12 cellular contexts compared by ENCODE assay signal in the genomic region with DNA sequence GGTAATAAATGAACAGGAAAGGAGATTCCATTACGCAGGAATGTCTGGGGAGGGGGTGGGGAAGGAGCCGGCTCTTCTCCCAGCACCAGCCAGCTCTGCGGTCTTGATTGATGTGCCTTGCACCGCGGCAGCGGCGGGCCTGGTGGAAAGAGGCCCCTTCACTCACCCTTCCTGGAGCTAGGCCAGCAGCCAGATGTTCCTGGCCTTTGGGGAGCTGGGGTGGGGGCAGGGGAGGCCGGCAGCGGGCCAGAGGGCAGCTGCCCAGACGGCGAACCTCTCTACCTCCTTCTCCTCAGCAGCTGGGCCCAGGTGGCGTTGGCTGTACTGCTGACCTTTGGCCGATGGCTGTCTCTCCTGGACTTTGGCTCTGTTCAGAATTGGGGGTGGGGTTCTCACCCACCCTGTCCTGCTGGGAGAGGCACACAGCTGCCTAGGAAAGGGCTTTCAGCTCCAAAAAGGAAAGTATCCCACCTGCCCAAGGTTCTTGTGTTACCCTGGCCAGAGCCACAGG. TPM values are rescaled to one million over a fixed set of nuclear protein-coding genes. Genes with fewer than 3 reads are reported as not detected.
DNase-seq lines count a peak whose midpoint lies in the region; ATAC-seq and TF ChIP-seq lines count a peak whose summit lies in the region.
"Had no signal": no experiment of that assay in that cellular context is flagged by ENCODE, and none has a peak within 500 bp of the region (broad histone marks: within the 10 kb centered on the region; RNA-seq: fewer than 3 reads in every experiment).

No MANE protein-coding gene starts in this region.

- CTCF ChIA-PET in Caco-2 (lab: Charles Lee) (interaction anchor here (0.9 to 1.5 kb wide), 6 partner anchors 20 to 132 kb away, joined by 3 to 15 read pairs (median 4); partner anchors contain the start of gene RPS14), SK-N-SH (lab: Yijun Ruan, JAX) (interaction anchor here (1.3 to 2.2 kb wide), 7 partner anchors 8 to 73 kb away, joined by 3 to 11 read pairs (median 4); no protein-coding TSS in a partner anchor)

- H4K8ac ChIP-seq in neuronal stem cell (ENCODE audit: low read depth, low read length), result no peak overlapping the region

- peak; percentile 46; the same call in 1 of the 2 replicates for TF ChIP-seq RAD21 in SK-N-SH (IDR thresholded peaks at IDR 0.05; ENCODE audit: low read length)

- peak overlapping the region; percentile 31 for H3K18ac ChIP-seq in neuronal stem cell (ENCODE audit: low read length)

- H3K4me2 ChIP-seq in SK-N-SH (peak overlapping the region; percentile 22), neuronal stem cell (ENCODE audit: insufficient read depth, low read length, poor library complexity, severe bottlenecking) (no peak overlapping the region)

- H2AFZ ChIP-seq in SK-N-SH (ENCODE audit: low read depth) (no peak overlapping the region), neuronal stem cell (ENCODE audit: low read length) (peak overlapping the region; percentile 87)

- WGBS in SK-N-SH (ENCODE audit: low lambda C conversion rate), result 14% methylated on average over 10 of the region's 13 CpGs
- 18 to 40% (median 24%) methylated on average over 7 to 13 of the region's 13 CpGs for WGBS in heart left ventricle, 4 donors
- no CpG with 5 or more reads among the region's 13 CpGs for WGBS in neuronal stem cell (ENCODE audit: extremely low coverage in 2 of 2, insufficient read length in 2 of 2, insufficient replicate concordance in 1 of 2), 2 donors

- H3K27me3 ChIP-seq in Caco-2 (replicated peaks; ENCODE audit: control insufficient read depth, insufficient read depth, low read length), result no peaks in the 10 kb centered on the region
- H3K27me3 ChIP-seq in SK-N-SH (ENCODE audit: insufficient read depth), result no peaks in the 10 kb centered on the region
- no peaks in the 10 kb centered on the region for H3K27me3 ChIP-seq in heart left ventricle
- peaks cover 0 to 13% (median 0%) of the 10 kb centered on the region in 3 experiments for H3K27me3 ChIP-seq in neuronal stem cell (ENCODE audit: control insufficient read depth in 3 of 3, insufficient read depth in 3 of 3, low read depth in 1 of 3, low read length in 3 of 3)
- H3K27me3 ChIP-seq: esophagus squamous epithelium had no signal

- H3K9ac ChIP-seq in SK-N-SH (no peak overlapping the region), neuronal stem cell (ENCODE audit: low read depth, low read length, poor library complexity) (no peak overlapping the region)

- H3K27ac ChIP-seq in SK-N-SH (ENCODE audit: low read depth in 2 of 2, low read length in 1 of 2) (peak overlapping the region in 1 of 2 experiments; percentile 93; a peak in 2 of 4 replicates), heart left ventricle (no peak overlapping the region), neuronal stem cell (replicated peaks; ENCODE audit: low read length) (no peak overlapping the region)
- H3K27ac ChIP-seq: esophagus squamous epithelium had no signal

- POLR2A ChIA-PET in Caco-2 (lab: Charles Lee) (interaction anchor here (0.5 to 1.3 kb wide), 2 partner anchors 132 to 1102 kb away, joined by 3 to 4 read pairs; no protein-coding TSS in a partner anchor), SK-N-SH (lab: Yijun Ruan, JAX) (interaction anchor here (1.2 to 1.8 kb wide), 3 partner anchors 8 to 19 kb away, joined by 4 to 11 read pairs (median 5); no protein-coding TSS in a partner anchor)

- intact Hi-C loops in Caco-2 (cut with micrococcal nuclease; ENCODE audit: unreplicated experiment) (loop anchor here (1.0 to 2.0 kb wide), 6 partner anchors 13 to 74 kb away; no protein-coding TSS in a partner anchor), heart left ventricle (cut with DNase I) (no loop called here)

- peak overlapping the region; percentile 91 for H3K27ac Mint-ChIP-seq in Caco-2 (ENCODE audit: unreplicated experiment)
- H3K27ac Mint-ChIP-seq: B cell had no signal

- H3K9me2 ChIP-seq in SK-N-SH, result no peaks in the 10 kb centered on the region

- no peak overlapping the region for H2BK5ac ChIP-seq in neuronal stem cell (ENCODE audit: low read length)

- H3K36me3 ChIP-seq in Caco-2 (ENCODE audit: control insufficient read depth, insufficient read depth, low read length) (no peaks in the 10 kb centered on the region), SK-N-SH (replicated peaks in 1 of 2; ENCODE audit: control insufficient read depth in 1 of 2, insufficient read depth in 2 of 2, low read length in 1 of 2) (no peaks in the 10 kb centered on the region), heart left ventricle (no peaks in the 10 kb centered on the region), neuronal stem cell (replicated peaks in 1 of 2; ENCODE audit: control insufficient read depth in 2 of 2, insufficient read depth in 2 of 2, low read length in 2 of 2) (no peaks in the 10 kb centered on the region)
- H3K36me3 ChIP-seq: esophagus squamous epithelium had no signal

- no peak overlapping the region for H2BK120ac ChIP-seq in neuronal stem cell (ENCODE audit: low read depth, low read length)

- DNase-seq in Caco-2 (peak; percentile 88 to 94), SK-N-SH (peak; percentile 86), heart left ventricle (peak; percentile 39 to 84 (median 79)), neuronal stem cell (ENCODE audit: low spot score) (no peak), NCI-H526 treated with DMSO at 0.1 percent for 48 hours (lab: John Stamatoyannopoulos, UW) (no peak)
- DNase-seq in central memory CD4-positive, alpha-beta T cell, result no peak
- no peak for DNase-seq in effector CD8-positive, alpha-beta T cell (lab: John Stamatoyannopoulos, UW)
- DNase-seq: activated CD8-positive, alpha-beta memory T cell treated with anti-CD3 and anti-CD28 coated beads, Interleukin-2, amount 50 U/mL, for 4 hours; esophagus squamous epithelium; stimulated activated CD4-positive, alpha-beta T cell treated with anti-CD3 and anti-CD28 coated beads, Interleukin-12 subunit alpha, Interleukin-12 subunit beta, amount 100 ng/mL, for 4 hours had no signal

- peaks cover 10% of the 10 kb centered on the region for H3F3A ChIP-seq in SK-N-SH (replicated peaks; ENCODE audit: insufficient read depth)

- no peaks in the 10 kb centered on the region for H3K9me3 ChIP-seq in Caco-2
- H3K9me3 ChIP-seq in SK-N-SH, result no peaks in the 10 kb centered on the region
- no peaks in the 10 kb centered on the region for H3K9me3 ChIP-seq in heart left ventricle
- peaks cover 2 to 3% of the 10 kb centered on the region in 2 donors for H3K9me3 ChIP-seq in neuronal stem cell (replicated peaks in 1 of 2; ENCODE audit: control insufficient read depth in 2 of 2, insufficient read depth in 1 of 2, low read depth in 1 of 2, low read length in 2 of 2)
- H3K9me3 ChIP-seq: esophagus squamous epithelium had no signal

- TF ChIP-seq CTCF in Caco-2 (IDR thresholded peaks at IDR 0.05; ENCODE audit: insufficient read depth in 1 of 2, low read depth in 1 of 2, low read length in 1 of 2, severe bottlenecking in 1 of 2, unreplicated experiment in 1 of 2) (no peak), SK-N-SH (IDR thresholded peaks at IDR 0.05) (no peak), heart left ventricle (IDR thresholded peaks at IDR 0.05) (no peak)

- ATAC-seq in heart left ventricle (peak in 3 of 4 donors; percentile 20 to 67 (median 54)), GM18858 (IDR thresholded peaks at IDR 0.05; ENCODE audit: unreplicated experiment) (no peak)

- H3K4ac ChIP-seq in neuronal stem cell (ENCODE audit: low read length), result no peak overlapping the region

- H3K36me3 Mint-ChIP-seq in Caco-2 (ENCODE audit: insufficient read depth, unreplicated experiment), result no peaks in the 10 kb centered on the region

- H3K4me1 ChIP-seq in Caco-2, result peaks cover 57% of the 10 kb centered on the region
- peaks cover 0 to 62% of the 10 kb centered on the region in 2 experiments; a peak in 2 of 4 replicates for H3K4me1 ChIP-seq in SK-N-SH (ENCODE audit: control insufficient read depth in 1 of 2, insufficient read depth in 2 of 2, low read depth in 1 of 2, low read length in 1 of 2)
- peaks cover 0 to 16% (median 7%) of the 10 kb centered on the region in 12 donors for H3K4me1 ChIP-seq in heart left ventricle
- peaks cover 8 to 11% of the 10 kb centered on the region in 2 donors for H3K4me1 ChIP-seq in neuronal stem cell (ENCODE audit: control insufficient read depth in 2 of 2, insufficient read depth in 1 of 2, low read depth in 1 of 2, low read length in 2 of 2)

- no peak overlapping the region for H2BK15ac ChIP-seq in neuronal stem cell (ENCODE audit: low read length)

- TF ChIP-seq POLR2A in heart left ventricle (IDR thresholded peaks at IDR 0.05), result no peak

- H2AK5ac ChIP-seq in neuronal stem cell (ENCODE audit: low read depth, low read length), result no peak overlapping the region

- H3K27me3 Mint-ChIP-seq in Caco-2 (ENCODE audit: insufficient read depth, unreplicated experiment), result no peaks in the 10 kb centered on the region

- peak overlapping the region; percentile 32 for H3K4me3 ChIP-seq in Caco-2 (ENCODE audit: low read depth, low read length)
- H3K4me3 ChIP-seq in SK-N-SH (ENCODE audit: low read depth in 2 of 2, low read length in 1 of 2), result no peak overlapping the region
- H3K4me3 ChIP-seq in heart left ventricle, result no peak overlapping the region
- H3K4me3 ChIP-seq in neuronal stem cell (ENCODE audit: low read length in 2 of 2), result peak overlapping the region in 1 of 2 donors; percentile 9
- H3K4me3 ChIP-seq: esophagus squamous epithelium had no signal

- H4K20me1 ChIP-seq in SK-N-SH (ENCODE audit: insufficient read depth), result no peaks in the 10 kb centered on the region

- no peaks in the 10 kb centered on the region for H3K79me1 ChIP-seq in neuronal stem cell (ENCODE audit: low read depth, low read length)

- no peak overlapping the region for H3K14ac ChIP-seq in neuronal stem cell (ENCODE audit: low read length)

- BruUV-seq in Caco-2 (replicated peaks; lab: Mats Ljungman, UMichigan), result no TSS peak

- peak; percentile 45 to 87; a peak in 3 of 4 replicates for TF ChIP-seq EP300 in SK-N-SH (IDR thresholded peaks at IDR 0.05; ENCODE audit: borderline replicate concordance in 1 of 2, low read depth in 1 of 2, low read length in 1 of 2)

- H4K91ac ChIP-seq in neuronal stem cell (ENCODE audit: low read depth, low read length, poor library complexity), result no peak overlapping the region

- H3K23ac ChIP-seq in neuronal stem cell (ENCODE audit: low read depth, low read length, poor library complexity), result no peak overlapping the region

- H3K79me2 ChIP-seq in SK-N-SH (ENCODE audit: insufficient read depth), result no peaks in the 10 kb centered on the region

- H3K4me3 Mint-ChIP-seq in Caco-2 (ENCODE audit: unreplicated experiment), result peak overlapping the region; percentile 75
- H3K4me3 Mint-ChIP-seq: B cell had no signal

- H3K4me1 Mint-ChIP-seq in Caco-2 (ENCODE audit: low read depth, unreplicated experiment), result peaks cover 17% of the 10 kb centered on the region
- H3K4me1 Mint-ChIP-seq: B cell had no signal

- no peaks in the 10 kb centered on the region for H3K9me3 Mint-ChIP-seq in Caco-2 (ENCODE audit: unreplicated experiment)

- no peak overlapping the region for H2BK12ac ChIP-seq in neuronal stem cell (ENCODE audit: low read length)

TF ChIP-seq in SK-N-SH, 30 proteins besides CTCF, POLR2A, EP300 and RAD21 (continues in another document):
- no peak for TF ChIP-seq ELF1 (IDR thresholded peaks at IDR 0.05)

RNA-seq across cellular contexts. Expression of gene SYNPO, which starts 58.1 kb away (rescaled TPM):
- 22.4 and 25.1 TPM in 2 replicates for total RNA-seq in Caco-2 (2022)
- polyA plus RNA-seq in SK-N-SH (2012; rRNA removed), result 3.0 and 5.1 TPM in 2 replicates
- 3.3 and 4.5 TPM in 2 replicates for polyA plus RNA-seq in SK-N-SH (2012; cell fraction: cytosol; rRNA removed)
- 9.8 and 14.0 TPM in 2 replicates for polyA plus RNA-seq in SK-N-SH (2012; cell fraction: nucleus; rRNA removed)
- total RNA-seq in heart left ventricle, result 100 to 1,000 TPM; 444 to 782 (median 590) TPM
- 100 to 1,000 TPM; 304 to 791 TPM for polyA plus RNA-seq in heart left ventricle
- polyA plus RNA-seq in neuronal stem cell (2013, experiment 1 of 2), result 3.8 TPM
- 3.2 TPM for polyA plus RNA-seq in neuronal stem cell (2013, experiment 2 of 2)

Comparison
In these comparisons a context has a peak if more than half of its experiments do, and no peak if none do; other contexts are left out.
1. DNase-seq: peak in Caco-2 (2 of 2), SK-N-SH (single experiment) and heart left ventricle (5 of 5); none in neuronal stem cell (single experiment), NCI-H526 treated with DMSO at 0.1 percent for 48 hours (single experiment), central memory CD4-positive, alpha-beta T cell (single experiment) and effector CD8-positive, alpha-beta T cell (single experiment).
2. RNA of gene SYNPO, which starts 58.1 kb away (total RNA-seq): 444 to 782 TPM in heart left ventricle; 22.4 to 25.1 TPM in Caco-2; every median in the first group is over 10 times any median in the second.